Comparison of ENCODE assay signal across 8 cellular contexts in the genomic region with DNA sequence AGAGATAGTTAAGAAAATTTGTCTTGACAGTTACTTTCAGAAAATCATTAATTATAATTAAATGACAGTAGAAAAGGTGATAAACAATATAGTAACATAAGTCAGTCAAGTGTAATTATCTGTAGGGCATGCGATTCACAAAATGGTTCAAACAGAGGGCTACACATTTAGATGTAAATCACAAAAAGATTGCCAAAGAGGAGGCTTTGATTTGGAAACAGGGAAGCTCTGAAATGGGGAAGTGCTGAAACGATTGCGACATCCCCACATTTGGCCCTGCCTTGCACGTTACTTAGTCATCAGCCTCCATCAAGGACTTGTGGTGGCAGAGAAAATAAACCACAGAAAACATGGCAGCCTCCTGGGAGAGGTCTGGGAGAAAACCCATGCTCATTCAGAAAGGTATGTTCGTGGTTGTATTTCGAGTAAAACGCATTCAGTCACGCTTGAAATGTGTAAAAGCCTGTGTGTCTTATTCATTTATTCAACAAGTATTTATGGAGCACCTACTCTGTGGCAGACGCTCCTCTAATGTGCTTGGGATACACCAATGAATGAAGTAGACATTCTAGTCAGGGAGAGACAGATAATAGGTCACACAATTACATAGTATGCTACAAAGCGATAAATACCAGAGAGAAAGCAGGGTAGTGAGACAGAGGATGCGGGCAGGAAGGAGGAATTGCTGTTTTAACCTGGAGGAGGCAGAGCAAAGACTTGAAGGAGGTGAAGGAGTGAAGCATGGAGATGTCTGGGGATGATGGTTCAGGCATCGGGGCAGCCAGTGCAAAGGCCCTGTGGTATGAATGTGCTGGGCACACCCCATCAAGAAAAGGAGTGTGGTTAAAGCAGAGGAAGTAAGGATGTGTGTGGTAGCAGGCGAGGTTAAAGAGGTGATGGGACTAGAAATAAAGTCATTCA. TPM values are rescaled to one million over a fixed set of nuclear protein-coding genes. Genes with fewer than 3 reads are reported as not detected.
DNase-seq lines count a peak whose midpoint lies in the region; ATAC-seq and TF ChIP-seq lines count a peak whose summit lies in the region.

No MANE protein-coding gene starts in this region.

- H3K9ac ChIP-seq in ES-I3 (ENCODE audit: low read depth, low read length): peak overlapping the region; percentile 3; the same call in 1 of the 2 replicates

- TF ChIP-seq CTCF in GM20000 (IDR thresholded peaks at IDR 0.05; ENCODE audit: extremely low read depth, missing control alignments) (no peak), osteocyte (IDR thresholded peaks at IDR 0.05) (no peak)

- H3K9me3 ChIP-seq in ES-I3 (ENCODE audit: control insufficient read depth, insufficient read depth, low read length) (no peaks in the 10 kb centered on the region), esophagus (ENCODE audit: control insufficient read depth in 2 of 2, insufficient read depth in 1 of 2, low read depth in 1 of 2, low read length in 1 of 2) (no peaks in the 10 kb centered on the region)

- H3K36me3 ChIP-seq in ES-I3 (ENCODE audit: insufficient read depth, low read length): peaks cover 3% of the 10 kb centered on the region; the same call in 1 of the 2 replicates
- peaks cover 0 to 2% of the 10 kb centered on the region in 2 donors for H3K36me3 ChIP-seq in esophagus (ENCODE audit: control insufficient read depth in 2 of 2, insufficient read depth in 2 of 2, low read length in 1 of 2)

- H3K27me3 Mint-ChIP-seq in natural killer cell treated with Interleukin-12 subunit alpha and Interleukin-12 subunit beta and Interleukin-15 and Interleukin-18, amount 100 ng/mL, for 72 hours: peaks cover 16 to 24% of the 10 kb centered on the region in 2 donors
- H3K27me3 Mint-ChIP-seq in osteocyte (ENCODE audit: unreplicated experiment): peaks cover 14% of the 10 kb centered on the region

- peak overlapping the region; percentile 68 to 82 for H3K27ac Mint-ChIP-seq in natural killer cell treated with Interleukin-12 subunit alpha and Interleukin-12 subunit beta and Interleukin-15 and Interleukin-18, amount 100 ng/mL, for 72 hours
- no peak overlapping the region for H3K27ac Mint-ChIP-seq in osteocyte (ENCODE audit: unreplicated experiment)

- peaks cover 30% of the 10 kb centered on the region for H3K4me1 ChIP-seq in ES-I3 (ENCODE audit: insufficient read depth, low read length)
- peaks cover 0 to 17% of the 10 kb centered on the region in 2 donors for H3K4me1 ChIP-seq in esophagus (ENCODE audit: control insufficient read depth in 2 of 2, insufficient read depth in 2 of 2, low read length in 1 of 2)

- H3K4me1 Mint-ChIP-seq in natural killer cell treated with Interleukin-12 subunit alpha and Interleukin-12 subunit beta and Interleukin-15 and Interleukin-18, amount 100 ng/mL, for 72 hours (ENCODE audit: low read depth in 2 of 2): peaks cover 20% of the 10 kb centered on the region in 2 donors
- H3K4me1 Mint-ChIP-seq in osteocyte (ENCODE audit: unreplicated experiment): peaks cover 8% of the 10 kb centered on the region

- no peak overlapping the region for H3K4me3 ChIP-seq in esophagus (ENCODE audit: low read depth in 1 of 2, low read length in 2 of 2)

- H3K27me3 ChIP-seq in esophagus (ENCODE audit: control insufficient read depth in 1 of 2, insufficient read depth in 2 of 2, low read length in 2 of 2): no peaks in the 10 kb centered on the region

- peak; percentile 57 for DNase-seq in GM20000 (ENCODE audit: low spot score)
- peak; percentile 23 for DNase-seq in RKO (ENCODE audit: low spot score)
- peak; percentile 85 for DNase-seq in natural killer cell treated with Interleukin-12 subunit alpha and Interleukin-12 subunit beta and Interleukin-15 and Interleukin-18, amount 100 ng/mL, for 72 hours (ENCODE audit: low spot score)
- DNase-seq in osteocyte (ENCODE audit: extremely low spot score, unreplicated experiment): no peak
- DNase-seq in effector CD4-positive, alpha-beta T cell: no peak

- peaks cover 5% of the 10 kb centered on the region for H3K9me3 Mint-ChIP-seq in natural killer cell treated with Interleukin-12 subunit alpha and Interleukin-12 subunit beta and Interleukin-15 and Interleukin-18, amount 100 ng/mL, for 72 hours
- peaks cover 3% of the 10 kb centered on the region for H3K9me3 Mint-ChIP-seq in osteocyte (ENCODE audit: unreplicated experiment)

- H3K4me3 Mint-ChIP-seq in natural killer cell treated with Interleukin-12 subunit alpha and Interleukin-12 subunit beta and Interleukin-15 and Interleukin-18, amount 100 ng/mL, for 72 hours: peak overlapping the region; percentile 90
- H3K4me3 Mint-ChIP-seq in osteocyte (ENCODE audit: unreplicated experiment): no peak overlapping the region

- 56 to 57% methylated on average over 13 of the region's 13 CpGs for WGBS in esophagus, 2 donors

- peak overlapping the region; percentile 86 to 91 for H3K27ac ChIP-seq in esophagus (ENCODE audit: low read depth in 2 of 2, low read length in 1 of 2)

- peak; percentile 45 for ATAC-seq in HG03520 (IDR thresholded peaks at IDR 0.05; ENCODE audit: unreplicated experiment)
- ATAC-seq in natural killer cell treated with Interleukin-12 subunit alpha and Interleukin-12 subunit beta and Interleukin-15 and Interleukin-18, amount 100 ng/mL, for 72 hours: peak; percentile 81 to 86

- peaks cover 6% of the 10 kb centered on the region for H3K36me3 Mint-ChIP-seq in natural killer cell treated with Interleukin-12 subunit alpha and Interleukin-12 subunit beta and Interleukin-15 and Interleukin-18, amount 100 ng/mL, for 72 hours
- no peaks in the 10 kb centered on the region for H3K36me3 Mint-ChIP-seq in osteocyte (ENCODE audit: unreplicated experiment)

RNA-seq across cellular contexts. Expression of a gene that starts 7.8 kb away (rescaled TPM):
- 10 to 100 TPM; 31.3 to 39.4 TPM for polyA plus RNA-seq in esophagus
- 10 to 100 TPM in 1 of 2 donors, 1 to 10 TPM in 1; 8.5 to 15.4 TPM for total RNA-seq in natural killer cell treated with Interleukin-12 subunit alpha and Interleukin-12 subunit beta and Interleukin-15 and Interleukin-18, amount 100 ng/mL, for 72 hours
- 0.11 TPM in 1 of 2 replicates, not detected in the other for total RNA-seq in osteocyte

Comparison
In these comparisons a context has a peak if more than half of its experiments do, and no peak if none do; other contexts are left out.
1. DNase-seq: peak in GM20000 (single experiment), RKO (single experiment) and natural killer cell treated with Interleukin-12 subunit alpha and Interleukin-12 subunit beta and Interleukin-15 and Interleukin-18, amount 100 ng/mL, for 72 hours (single experiment); none in osteocyte (single experiment) and effector CD4-positive, alpha-beta T cell (single experiment).